Comparison of ENCODE assay signal across 1 cellular context in genomic region chr7:3021224-3021623, GRCh38. TPM values are rescaled to one million over a fixed set of nuclear protein-coding genes. Genes with fewer than 3 reads are reported as not detected.
"Had no signal": no experiment of that assay in that cellular context is flagged by ENCODE, and none has a peak within 500 bp of the region (broad histone marks: within the 10 kb centered on the region; RNA-seq: fewer than 3 reads in every experiment).

No MANE protein-coding gene starts in this region.

RNA-seq across cellular contexts. Expression of gene CARD11, which starts 22.4 kb away (rescaled TPM):
- polyA plus RNA-seq: neural cell had no signal
